26 cellular contexts compared by ENCODE assay signal in the genomic region with DNA sequence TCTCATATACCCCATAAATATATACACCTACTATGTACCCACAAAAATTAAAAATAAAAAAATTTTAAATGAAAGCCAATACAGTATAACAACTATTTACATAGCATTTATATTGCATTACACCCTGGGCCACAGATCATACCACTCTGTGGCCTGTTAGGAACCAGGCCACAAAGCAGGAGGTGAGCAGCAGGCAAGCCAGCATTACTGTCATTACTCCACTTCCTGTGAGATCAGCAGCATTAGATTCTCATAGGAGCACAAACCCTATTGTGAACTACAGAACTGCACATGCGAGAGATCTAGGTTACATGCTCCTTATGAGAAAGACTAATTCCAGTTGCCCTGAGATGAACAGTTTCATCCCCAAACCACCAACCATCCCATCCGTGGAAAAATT. TPM values are rescaled to one million over a fixed set of nuclear protein-coding genes. Genes with fewer than 3 reads are reported as not detected.
DNase-seq lines count a peak whose midpoint lies in the region; ATAC-seq, FAIRE-seq and TF ChIP-seq lines count a peak whose summit lies in the region.
"Had no signal": no experiment of that assay in that cellular context is flagged by ENCODE, and none has a peak within 500 bp of the region (broad histone marks: within the 10 kb centered on the region; RNA-seq: fewer than 3 reads in every experiment).

No MANE protein-coding gene starts in this region.

- TF ChIP-seq CTCF in ascending aorta (IDR thresholded peaks at IDR 0.05) (no peak), lower lobe of right lung (IDR thresholded peaks at IDR 0.05) (no peak), upper lobe of right lung (IDR thresholded peaks at IDR 0.05) (no peak)

- intact Hi-C loops in ascending aorta (cut with DNase I) (no loop called here), lower lobe of right lung (cut with DNase I) (no loop called here), upper lobe of right lung (cut with DNase I) (no loop called here)
- intact Hi-C loops in activated T-helper 1 cell treated with anti-CD3 and anti-CD28 coated beads, Interleukin-12 subunit alpha, Interleukin-12 subunit beta, Interleukin-2, Interleukin-4 antibody, amounts not matched to agents 30 ng/mL and 10 ng/mL and 1 ng/mL, durations not matched to agents 14 hours and 24 hours and 36 hours (cut with micrococcal nuclease): no loop called here

- peak; percentile 89 for ATAC-seq in stimulated activated naive CD8-positive, alpha-beta T cell treated with anti-CD3 and anti-CD28 coated beads, Interleukin-15, amount 100 ng/mL, for 72 hours
- no peak for ATAC-seq in stimulated activated naive CD8-positive, alpha-beta T cell treated with anti-CD3 and anti-CD28 coated beads, Interleukin-15, Interleukin-2, amounts not matched to agents 100 U/mL and 50 U/mL, for 24 hours
- ATAC-seq in lower lobe of right lung (no peak), upper lobe of right lung (no peak), GM18870 (IDR thresholded peaks at IDR 0.05; ENCODE audit: unreplicated experiment) (no peak)
- ATAC-seq: activated T-cell treated with anti-CD3 and anti-CD28 coated beads, Interleukin-2, amount 50 U/mL, for 72 hours; effector memory CD8-positive, alpha-beta T cell; stimulated activated effector memory CD8-positive, alpha-beta T cell treated with anti-CD3 and anti-CD28 coated beads, Interleukin-12 subunit alpha, Interleukin-12 subunit beta, amount 100 ng/mL, for 72 hours had no signal

- peaks cover 0 to 7% of the 10 kb centered on the region in 2 donors for H3K9me3 Mint-ChIP-seq in stimulated activated naive CD8-positive, alpha-beta T cell treated with anti-CD3 and anti-CD28 coated beads, Interleukin-15, amount 100 ng/mL, for 72 hours
- H3K9me3 Mint-ChIP-seq in activated T-helper 1 cell treated with anti-CD3 and anti-CD28 coated beads, Interleukin-12 subunit alpha, Interleukin-12 subunit beta, Interleukin-2, Interleukin-4 antibody, amounts not matched to agents 30 ng/mL and 10 ng/mL and 1 ng/mL, durations not matched to agents 14 hours and 24 hours and 36 hours: no peaks in the 10 kb centered on the region
- H3K9me3 Mint-ChIP-seq: effector memory CD8-positive, alpha-beta T cell had no signal

- peak overlapping the region; percentile 61 to 72 for H3K27ac ChIP-seq in ascending aorta
- H3K27ac ChIP-seq in lower lobe of right lung: peak overlapping the region; percentile 49
- H3K27ac ChIP-seq in upper lobe of right lung: peak overlapping the region; percentile 67
- H3K27ac ChIP-seq: testis had no signal

- H3K36me3 Mint-ChIP-seq in activated T-helper 1 cell treated with anti-CD3 and anti-CD28 coated beads, Interleukin-12 subunit alpha, Interleukin-12 subunit beta, Interleukin-2, Interleukin-4 antibody, amounts not matched to agents 30 ng/mL and 10 ng/mL and 1 ng/mL, durations not matched to agents 14 hours and 24 hours and 36 hours (ENCODE audit: low read depth): peaks cover 15% of the 10 kb centered on the region
- H3K36me3 Mint-ChIP-seq: stimulated activated effector memory CD8-positive, alpha-beta T cell treated with anti-CD3 and anti-CD28 coated beads, Interleukin-12 subunit alpha, Interleukin-12 subunit beta, amount 100 ng/mL, for 72 hours had no signal

- H3K9me3 ChIP-seq in ascending aorta (no peaks in the 10 kb centered on the region), lower lobe of right lung (no peaks in the 10 kb centered on the region), upper lobe of right lung (no peaks in the 10 kb centered on the region)
- H3K9me3 ChIP-seq: esophagus muscularis mucosa, testis had no signal

- H3K4me1 ChIP-seq in ascending aorta: peaks cover 6 to 29% of the 10 kb centered on the region in 2 donors
- peaks cover 23% of the 10 kb centered on the region for H3K4me1 ChIP-seq in lower lobe of right lung
- peaks cover 28% of the 10 kb centered on the region for H3K4me1 ChIP-seq in upper lobe of right lung

- H3K27me3 ChIP-seq in ascending aorta: no peaks in the 10 kb centered on the region
- H3K27me3 ChIP-seq in lower lobe of right lung (ENCODE audit: low read depth): no peaks in the 10 kb centered on the region
- H3K27me3 ChIP-seq in upper lobe of right lung: no peaks in the 10 kb centered on the region
- H3K27me3 ChIP-seq: esophagus muscularis mucosa, testis had no signal

- H3K27me3 Mint-ChIP-seq in stimulated activated naive CD8-positive, alpha-beta T cell treated with anti-CD3 and anti-CD28 coated beads, Interleukin-15, amount 100 ng/mL, for 72 hours: no peaks in the 10 kb centered on the region
- no peaks in the 10 kb centered on the region for H3K27me3 Mint-ChIP-seq in activated T-helper 1 cell treated with anti-CD3 and anti-CD28 coated beads, Interleukin-12 subunit alpha, Interleukin-12 subunit beta, Interleukin-2, Interleukin-4 antibody, amounts not matched to agents 30 ng/mL and 10 ng/mL and 1 ng/mL, durations not matched to agents 14 hours and 24 hours and 36 hours (ENCODE audit: insufficient read depth)
- H3K27me3 Mint-ChIP-seq: activated naive CD8-positive, alpha-beta T cell; brain; CD4-positive, CD25-positive, alpha-beta regulatory T cell; effector memory CD8-positive, alpha-beta T cell had no signal

- H3K27ac Mint-ChIP-seq in stimulated activated naive CD8-positive, alpha-beta T cell treated with anti-CD3 and anti-CD28 coated beads, Interleukin-15, amount 100 ng/mL, for 72 hours: no peak overlapping the region
- no peak overlapping the region for H3K27ac Mint-ChIP-seq in activated T-helper 1 cell treated with anti-CD3 and anti-CD28 coated beads, Interleukin-12 subunit alpha, Interleukin-12 subunit beta, Interleukin-2, Interleukin-4 antibody, amounts not matched to agents 30 ng/mL and 10 ng/mL and 1 ng/mL, durations not matched to agents 14 hours and 24 hours and 36 hours
- H3K27ac Mint-ChIP-seq: activated naive CD8-positive, alpha-beta T cell; activated T-cell treated with anti-CD3 and anti-CD28 coated beads, Interleukin-2, amount 50 U/mL, for 72 hours; CD4-positive, CD25-positive, alpha-beta regulatory T cell; effector memory CD8-positive, alpha-beta T cell; stimulated activated effector memory CD8-positive, alpha-beta T cell treated with anti-CD3 and anti-CD28 coated beads, Interleukin-12 subunit alpha, Interleukin-12 subunit beta, amount 100 ng/mL, for 72 hours had no signal

- FAIRE-seq in RCC 7860 (lab: Jason Lieb, UNC): no peak
- FAIRE-seq: frontal cortex, G401.6, kidney had no signal

- peaks cover 33% of the 10 kb centered on the region for H3K4me1 Mint-ChIP-seq in stimulated activated naive CD8-positive, alpha-beta T cell treated with anti-CD3 and anti-CD28 coated beads, Interleukin-15, amount 100 ng/mL, for 72 hours
- H3K4me1 Mint-ChIP-seq in activated T-helper 1 cell treated with anti-CD3 and anti-CD28 coated beads, Interleukin-12 subunit alpha, Interleukin-12 subunit beta, Interleukin-2, Interleukin-4 antibody, amounts not matched to agents 30 ng/mL and 10 ng/mL and 1 ng/mL, durations not matched to agents 14 hours and 24 hours and 36 hours (ENCODE audit: low read depth): peaks cover 21% of the 10 kb centered on the region
- H3K4me1 Mint-ChIP-seq: CD4-positive, CD25-positive, alpha-beta regulatory T cell had no signal

- peak in 1 of 2 donors; percentile 25 for DNase-seq in stimulated activated naive CD8-positive, alpha-beta T cell treated with anti-CD3 and anti-CD28 coated beads, Interleukin-15, amount 100 ng/mL, for 72 hours
- DNase-seq in stimulated activated naive CD8-positive, alpha-beta T cell treated with anti-CD3 and anti-CD28 coated beads, Interleukin-15, Interleukin-2, amounts not matched to agents 100 U/mL and 50 U/mL, for 24 hours: no peak
- DNase-seq in ascending aorta (ENCODE audit: low spot score in 2 of 2): no peak
- DNase-seq in lower lobe of right lung: no peak
- DNase-seq in upper lobe of right lung: no peak
- DNase-seq in activated T-helper 1 cell treated with anti-CD3 and anti-CD28 coated beads, Interleukin-12 subunit alpha, Interleukin-12 subunit beta, Interleukin-2, Interleukin-4 antibody, amounts not matched to agents 30 ng/mL and 10 ng/mL and 1 ng/mL, durations not matched to agents 14 hours and 24 hours and 36 hours (ENCODE audit: low spot score): no peak
- no peak for DNase-seq in RCC 7860 (ENCODE audit: low spot score)
- DNase-seq: activated T-cell treated with anti-CD3 and anti-CD28 coated beads, Interleukin-2, amount 50 U/mL, for 72 hours; CD4-positive, CD25-positive, alpha-beta regulatory T cell; DMS 273 treated with DMSO at 0.1 percent for 48 hours; effector memory CD8-positive, alpha-beta T cell; KBM-7; kidney; MV-4-11; NCI-H1694; OCI-M1; SHP77 treated with DMSO at 0.1 percent for 48 hours; SW 1271; testis had no signal

- H3K36me3 ChIP-seq in ascending aorta (no peaks in the 10 kb centered on the region), lower lobe of right lung (no peaks in the 10 kb centered on the region), upper lobe of right lung (no peaks in the 10 kb centered on the region)
- H3K36me3 ChIP-seq: esophagus muscularis mucosa had no signal

- no peak overlapping the region for H3K4me3 Mint-ChIP-seq in stimulated activated naive CD8-positive, alpha-beta T cell treated with anti-CD3 and anti-CD28 coated beads, Interleukin-15, amount 100 ng/mL, for 72 hours
- H3K4me3 Mint-ChIP-seq in activated T-helper 1 cell treated with anti-CD3 and anti-CD28 coated beads, Interleukin-12 subunit alpha, Interleukin-12 subunit beta, Interleukin-2, Interleukin-4 antibody, amounts not matched to agents 30 ng/mL and 10 ng/mL and 1 ng/mL, durations not matched to agents 14 hours and 24 hours and 36 hours: no peak overlapping the region
- H3K4me3 Mint-ChIP-seq: activated naive CD8-positive, alpha-beta T cell; activated T-cell treated with anti-CD3 and anti-CD28 coated beads, Interleukin-2, amount 50 U/mL, for 72 hours; brain; CD4-positive, CD25-positive, alpha-beta regulatory T cell; effector memory CD8-positive, alpha-beta T cell; stimulated activated effector memory CD8-positive, alpha-beta T cell treated with anti-CD3 and anti-CD28 coated beads, Interleukin-12 subunit alpha, Interleukin-12 subunit beta, amount 100 ng/mL, for 72 hours had no signal

- H3K4me3 ChIP-seq in ascending aorta: no peak overlapping the region
- no peak overlapping the region for H3K4me3 ChIP-seq in lower lobe of right lung
- H3K4me3 ChIP-seq in upper lobe of right lung: no peak overlapping the region
- H3K4me3 ChIP-seq: esophagus muscularis mucosa, testis had no signal

RNA-seq across cellular contexts. Expression of gene FILIP1L, which starts 17.4 kb away (rescaled TPM):
- total RNA-seq in ascending aorta (106 TPM), lower lobe of right lung (25.0 TPM), upper lobe of right lung (43.2 TPM)
- total RNA-seq in activated T-helper 1 cell treated with anti-CD3 and anti-CD28 coated beads, Interleukin-12 subunit alpha, Interleukin-12 subunit beta, Interleukin-2, Interleukin-4 antibody, amounts not matched to agents 30 ng/mL and 10 ng/mL and 1 ng/mL, durations not matched to agents 14 hours and 24 hours and 36 hours: 2.0 and 2.9 TPM in 2 replicates
